In the genomic region with DNA sequence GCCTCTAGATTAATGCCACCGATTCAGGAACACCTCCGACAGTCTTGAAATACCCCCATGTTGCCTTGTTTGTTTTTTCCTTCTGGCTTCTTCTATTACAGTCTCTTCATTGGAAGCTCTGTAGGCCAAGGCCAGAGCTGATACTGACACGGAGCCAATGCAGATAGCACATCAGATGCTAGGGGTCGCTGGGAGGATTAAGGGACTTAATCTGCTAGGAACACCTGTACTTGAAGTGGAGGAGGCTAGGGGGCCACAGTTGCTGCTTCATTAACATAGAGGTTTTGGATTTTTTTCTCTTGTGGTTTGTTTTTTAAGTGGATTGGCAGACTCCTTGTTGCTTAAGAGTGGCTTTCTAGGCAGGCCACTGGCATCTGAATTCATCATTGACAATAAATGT, we compare ENCODE assay signal across 32 cellular contexts. TPM values are rescaled to one million over a fixed set of nuclear protein-coding genes. Genes with fewer than 3 reads are reported as not detected.
DNase-seq lines count a peak whose midpoint lies in the region; ATAC-seq and TF ChIP-seq lines count a peak whose summit lies in the region.
"Had no signal": no experiment of that assay in that cellular context is flagged by ENCODE, and none has a peak within 500 bp of the region (broad histone marks: within the 10 kb centered on the region; RNA-seq: fewer than 3 reads in every experiment).

No MANE protein-coding gene starts in this region.

- H3K9me3 Mint-ChIP-seq in memory B cell: peaks cover 7% of the 10 kb centered on the region
- peaks cover 0 to 5% (median 0%) of the 10 kb centered on the region in 5 donors for H3K9me3 Mint-ChIP-seq in CD8-positive, alpha-beta memory T cell
- no peaks in the 10 kb centered on the region for H3K9me3 Mint-ChIP-seq in activated T-cell treated with anti-CD3 and anti-CD28 coated beads, Interleukin-2, amount 50 U/mL, for 4 hours
- H3K9me3 Mint-ChIP-seq in CD4-positive, alpha-beta T cell: peaks cover 2% of the 10 kb centered on the region
- H3K9me3 Mint-ChIP-seq: type B pancreatic cell had no signal

- CTCF ChIA-PET in CD8-positive, alpha-beta memory T cell (lab: Charles Lee): no interaction called here
- CTCF ChIA-PET in CD4-positive, alpha-beta T cell (lab: Charles Lee): no interaction called here

- ATAC-seq in memory B cell (ENCODE audit: low read depth) (no peak), left ventricle myocardium superior (no peak)
- no peak for ATAC-seq in activated T-cell treated with anti-CD3 and anti-CD28 coated beads, Interleukin-2, amount 50 U/mL, for 4 hours
- ATAC-seq in CD4-positive, alpha-beta T cell (ENCODE audit: poor library complexity): no peak
- ATAC-seq: body of pancreas, gastrocnemius medialis had no signal

- H3K4me1 Mint-ChIP-seq in memory B cell: no peaks in the 10 kb centered on the region
- no peaks in the 10 kb centered on the region for H3K4me1 Mint-ChIP-seq in CD8-positive, alpha-beta memory T cell
- no peaks in the 10 kb centered on the region for H3K4me1 Mint-ChIP-seq in activated T-cell treated with anti-CD3 and anti-CD28 coated beads, Interleukin-2, amount 50 U/mL, for 4 hours (ENCODE audit: low read depth)
- H3K4me1 Mint-ChIP-seq in CD4-positive, alpha-beta T cell (ENCODE audit: low read depth): no peaks in the 10 kb centered on the region
- H3K4me1 Mint-ChIP-seq: activated CD4-positive, alpha-beta memory T cell treated with anti-CD3 and anti-CD28 coated beads, Interleukin-2, amount 10 ng/mL, durations not matched to agents 7 days and 5 days; neural progenitor cell had no signal

- H3K27me3 ChIP-seq in CD8-positive, alpha-beta memory T cell (ENCODE audit: insufficient read depth, low read length, poor library complexity, severe bottlenecking): no peaks in the 10 kb centered on the region
- no peaks in the 10 kb centered on the region for H3K27me3 ChIP-seq in CD4-positive, alpha-beta T cell (ENCODE audit: control insufficient read depth, insufficient read depth, low read length)
- H3K27me3 ChIP-seq: adrenal gland, body of pancreas, dorsolateral prefrontal cortex, gastrocnemius medialis, hepatocyte, neural progenitor cell had no signal

- TF ChIP-seq CTCF in CD4-positive, alpha-beta T cell (IDR thresholded peaks at IDR 0.05): no peak

- no peaks in the 10 kb centered on the region for H3K36me3 ChIP-seq in CD8-positive, alpha-beta memory T cell (ENCODE audit: insufficient read depth, low read length)
- H3K36me3 ChIP-seq: adrenal gland, neural progenitor cell had no signal

- peak overlapping the region; percentile 64 for H3K27ac Mint-ChIP-seq in memory B cell
- H3K27ac Mint-ChIP-seq in CD8-positive, alpha-beta memory T cell: peak overlapping the region in 3 of 8 donors; percentile 25 to 52 (median 42)
- H3K27ac Mint-ChIP-seq in CD4-positive, alpha-beta T cell: no peak overlapping the region
- H3K27ac Mint-ChIP-seq: activated CD4-positive, alpha-beta memory T cell treated with anti-CD3 and anti-CD28 coated beads, Interleukin-2, amount 10 ng/mL, durations not matched to agents 7 days and 5 days; activated T-helper 1 cell treated with anti-CD3 and anti-CD28 coated beads, Interleukin-12 subunit alpha, Interleukin-12 subunit beta, Interleukin-2, Interleukin-4 antibody, amounts not matched to agents 30 ng/mL and 10 ng/mL and 1 ng/mL, durations not matched to agents 14 hours and 24 hours and 36 hours; neural progenitor cell; type B pancreatic cell had no signal

- H3K4me1 ChIP-seq in CD8-positive, alpha-beta memory T cell (ENCODE audit: insufficient read depth, low read length): no peaks in the 10 kb centered on the region
- H3K4me1 ChIP-seq: adrenal gland, body of pancreas, neural progenitor cell, parathyroid adenoma had no signal

- DNase-seq in DMS79 treated with DMSO at 0.1 percent for 48 hours (lab: John Stamatoyannopoulos, UW) (peak; percentile 58), NCI-H524 treated with DMSO at 0.1 percent for 48 hours (lab: John Stamatoyannopoulos, UW) (peak; percentile 97), astrocyte of the hippocampus (ENCODE audit: low read depth, low spot score) (peak; percentile 13), memory B cell (ENCODE audit: low spot score in 2 of 2) (no peak), left ventricle myocardium superior (no peak)
- DNase-seq in CD8-positive, alpha-beta memory T cell: no peak
- no peak for DNase-seq in activated T-cell treated with anti-CD3 and anti-CD28 coated beads, Interleukin-2, amount 50 U/mL, for 4 hours
- no peak for DNase-seq in CD4-positive, alpha-beta T cell
- DNase-seq: activated CD4-positive, alpha-beta memory T cell treated with anti-CD3 and anti-CD28 coated beads, Interleukin-2, amount 10 ng/mL, durations not matched to agents 7 days and 5 days; activated CD4-positive, alpha-beta T cell treated with anti-CD3 and anti-CD28 coated beads for 1 hour; activated CD8-positive, alpha-beta memory T cell treated with anti-CD3 and anti-CD28 coated beads, Interleukin-2, amount 50 U/mL, for 4 hours; activated naive CD4-positive, alpha-beta T cell treated with Interleukin-2 at 50 U/mL for 16 hours; adrenal gland; body of pancreas; DMS53; dorsolateral prefrontal cortex; gastrocnemius medialis; GDM1; GOT3; NCI-H1417 treated with DMSO at 0.1 percent for 48 hours; NCI-H2029 treated with DMSO at 0.1 percent for 48 hours; NCI-H345; NCI-H774; retina; RPMI8226; stimulated activated naive CD4-positive, alpha-beta T cell; T-helper 1 cell had no signal

- no peaks in the 10 kb centered on the region for H3K27me3 Mint-ChIP-seq in memory B cell
- no peaks in the 10 kb centered on the region for H3K27me3 Mint-ChIP-seq in CD8-positive, alpha-beta memory T cell
- H3K27me3 Mint-ChIP-seq in activated T-cell treated with anti-CD3 and anti-CD28 coated beads, Interleukin-2, amount 50 U/mL, for 4 hours (ENCODE audit: low read depth): no peaks in the 10 kb centered on the region
- H3K27me3 Mint-ChIP-seq in CD4-positive, alpha-beta T cell: no peaks in the 10 kb centered on the region
- H3K27me3 Mint-ChIP-seq: activated CD4-positive, alpha-beta memory T cell treated with anti-CD3 and anti-CD28 coated beads, Interleukin-2, amount 10 ng/mL, durations not matched to agents 7 days and 5 days; type B pancreatic cell had no signal

- no peak overlapping the region for H3K4me3 Mint-ChIP-seq in memory B cell
- no peak overlapping the region for H3K4me3 Mint-ChIP-seq in CD8-positive, alpha-beta memory T cell
- no peak overlapping the region for H3K4me3 Mint-ChIP-seq in activated T-cell treated with anti-CD3 and anti-CD28 coated beads, Interleukin-2, amount 50 U/mL, for 4 hours
- H3K4me3 Mint-ChIP-seq in CD4-positive, alpha-beta T cell: no peak overlapping the region
- H3K4me3 Mint-ChIP-seq: activated CD4-positive, alpha-beta memory T cell treated with anti-CD3 and anti-CD28 coated beads, Interleukin-2, amount 10 ng/mL, durations not matched to agents 7 days and 5 days; activated T-helper 1 cell treated with anti-CD3 and anti-CD28 coated beads, Interleukin-12 subunit alpha, Interleukin-12 subunit beta, Interleukin-2, Interleukin-4 antibody, amounts not matched to agents 30 ng/mL and 10 ng/mL and 1 ng/mL, durations not matched to agents 14 hours and 24 hours and 36 hours; neural progenitor cell; type B pancreatic cell had no signal

- POLR2A ChIA-PET in CD8-positive, alpha-beta memory T cell (lab: Charles Lee): no interaction called here
- POLR2A ChIA-PET in CD4-positive, alpha-beta T cell (lab: Charles Lee): no interaction called here

- intact Hi-C loops in CD4-positive, alpha-beta T cell (cut with DNase I, micrococcal nuclease): no loop called here
- intact Hi-C loops in left ventricle myocardium superior (cut with micrococcal nuclease): no loop called here

- H3K27ac ChIP-seq in CD8-positive, alpha-beta memory T cell (ENCODE audit: low read depth, low read length): no peak overlapping the region
- H3K27ac ChIP-seq in CD4-positive, alpha-beta T cell (ENCODE audit: low read depth, low read length): no peak overlapping the region
- H3K27ac ChIP-seq: adrenal gland, body of pancreas, dorsolateral prefrontal cortex, gastrocnemius medialis, hepatocyte, neural progenitor cell, parathyroid adenoma had no signal

- no peak overlapping the region for H3K4me3 ChIP-seq in CD8-positive, alpha-beta memory T cell (ENCODE audit: low read length)
- H3K4me3 ChIP-seq: adrenal gland, body of pancreas, dorsolateral prefrontal cortex, gastrocnemius medialis, hepatocyte, neural progenitor cell had no signal

- H3K9me3 ChIP-seq in CD8-positive, alpha-beta memory T cell (ENCODE audit: low read length): no peaks in the 10 kb centered on the region
- no peaks in the 10 kb centered on the region for H3K9me3 ChIP-seq in CD4-positive, alpha-beta T cell (ENCODE audit: control insufficient read depth, low read length)
- H3K9me3 ChIP-seq: adrenal gland, body of pancreas, gastrocnemius medialis had no signal

- peaks cover 34% of the 10 kb centered on the region for H3K36me3 Mint-ChIP-seq in memory B cell
- peaks cover 2 to 51% (median 11%) of the 10 kb centered on the region in 3 donors for H3K36me3 Mint-ChIP-seq in CD8-positive, alpha-beta memory T cell
- H3K36me3 Mint-ChIP-seq in activated T-cell treated with anti-CD3 and anti-CD28 coated beads, Interleukin-2, amount 50 U/mL, for 4 hours (ENCODE audit: insufficient read depth): peaks cover 35% of the 10 kb centered on the region
- peaks cover 62% of the 10 kb centered on the region for H3K36me3 Mint-ChIP-seq in CD4-positive, alpha-beta T cell (ENCODE audit: low read depth)

RNA-seq across cellular contexts. Expression of gene PARP14, which starts 49.6 kb away (rescaled TPM):
- 10 to 100 TPM; 41.3 to 44.8 TPM for total RNA-seq in CD8-positive, alpha-beta memory T cell
- 16.6 TPM for polyA plus RNA-seq in CD8-positive, alpha-beta memory T cell
- 10 to 100 TPM; 22.8 to 48.9 (median 23.5) TPM for total RNA-seq in activated T-cell treated with anti-CD3 and anti-CD28 coated beads, Interleukin-2, amount 50 U/mL, for 4 hours
- total RNA-seq in CD4-positive, alpha-beta T cell: 10 to 100 TPM; 29.0 to 31.6 TPM
- total RNA-seq in left ventricle myocardium superior: 13.3 TPM

Comparison
In these comparisons a context has a peak if more than half of its experiments do, and no peak if none do; other contexts are left out.
1. DNase-seq: peak in DMS79 treated with DMSO at 0.1 percent for 48 hours (single experiment), NCI-H524 treated with DMSO at 0.1 percent for 48 hours (single experiment) and astrocyte of the hippocampus (single experiment); none in memory B cell (0 of 2), CD8-positive, alpha-beta memory T cell (0 of 5), activated T-cell treated with anti-CD3 and anti-CD28 coated beads, Interleukin-2, amount 50 U/mL, for 4 hours (single experiment), CD4-positive, alpha-beta T cell (0 of 10) and left ventricle myocardium superior (single experiment).